Comparison of ENCODE assay signal across 8 cellular contexts in genomic region chr12:124567673-124568373, GRCh38. TPM values are rescaled to one million over a fixed set of nuclear protein-coding genes. Genes with fewer than 3 reads are reported as not detected.
DNase-seq lines count a peak whose midpoint lies in the region; ATAC-seq and TF ChIP-seq lines count a peak whose summit lies in the region.

No MANE protein-coding gene starts in this region.

- TF ChIP-seq CTCF in fibroblast of mammary gland (conservative IDR thresholded peaks at IDR 0.05; ENCODE audit: control insufficient read depth, insufficient read depth, low read depth, low read length) = no peak
- no peak for TF ChIP-seq CTCF in natural killer cell (IDR thresholded peaks at IDR 0.05)

- peaks cover 3% of the 10 kb centered on the region for H3K27me3 Mint-ChIP-seq in activated T-helper 2 cell treated with anti-CD3 and anti-CD28 coated beads, Interferon-gamma antibody, Interleukin-2, Interleukin-4, amounts not matched to agents 10 μg/mL and 5 μg/mL and 100 μg/mL, durations not matched to agents 14 hours and 24 hours and 36 hours (ENCODE audit: low read depth)
- H3K27me3 Mint-ChIP-seq in natural killer cell (ENCODE audit: low read depth in 2 of 2) = no peaks in the 10 kb centered on the region

- peak; percentile 44 for ATAC-seq in GM21619 (IDR thresholded peaks at IDR 0.05; ENCODE audit: unreplicated experiment)
- peak; percentile 66 to 79 (median 77) for ATAC-seq in natural killer cell

- H3K4me3 ChIP-seq in fibroblast of mammary gland (ENCODE audit: control insufficient read depth, low read depth, low read length) = peak overlapping the region; percentile 23

- peak overlapping the region; percentile 78 for H3K4me3 Mint-ChIP-seq in activated T-helper 2 cell treated with anti-CD3 and anti-CD28 coated beads, Interferon-gamma antibody, Interleukin-2, Interleukin-4, amounts not matched to agents 10 μg/mL and 5 μg/mL and 100 μg/mL, durations not matched to agents 14 hours and 24 hours and 36 hours (ENCODE audit: low read depth)
- H3K4me3 Mint-ChIP-seq in natural killer cell = peak overlapping the region; percentile 88

- peaks cover 10% of the 10 kb centered on the region for H3K4me1 Mint-ChIP-seq in activated T-helper 2 cell treated with anti-CD3 and anti-CD28 coated beads, Interferon-gamma antibody, Interleukin-2, Interleukin-4, amounts not matched to agents 10 μg/mL and 5 μg/mL and 100 μg/mL, durations not matched to agents 14 hours and 24 hours and 36 hours (ENCODE audit: low read depth)
- H3K4me1 Mint-ChIP-seq in natural killer cell = peaks cover 5 to 19% of the 10 kb centered on the region in 2 donors

- H3K36me3 Mint-ChIP-seq in activated T-helper 2 cell treated with anti-CD3 and anti-CD28 coated beads, Interferon-gamma antibody, Interleukin-2, Interleukin-4, amounts not matched to agents 10 μg/mL and 5 μg/mL and 100 μg/mL, durations not matched to agents 14 hours and 24 hours and 36 hours (ENCODE audit: low read depth) = no peaks in the 10 kb centered on the region
- no peaks in the 10 kb centered on the region for H3K36me3 Mint-ChIP-seq in natural killer cell

- H3K27ac Mint-ChIP-seq in activated T-helper 2 cell treated with anti-CD3 and anti-CD28 coated beads, Interferon-gamma antibody, Interleukin-2, Interleukin-4, amounts not matched to agents 10 μg/mL and 5 μg/mL and 100 μg/mL, durations not matched to agents 14 hours and 24 hours and 36 hours = peak overlapping the region; percentile 78
- H3K27ac Mint-ChIP-seq in natural killer cell = peak overlapping the region in 1 of 2 donors; percentile 76

- intact Hi-C loops in activated T-helper 2 cell treated with anti-CD3 and anti-CD28 coated beads, Interferon-gamma antibody, Interleukin-2, Interleukin-4, amounts not matched to agents 10 μg/mL and 5 μg/mL and 100 μg/mL, durations not matched to agents 14 hours and 24 hours and 36 hours (cut with micrococcal nuclease) = loop anchor here (1.0 to 10.0 kb wide), 4 partner anchors 115 to 206 kb away; no protein-coding TSS in a partner anchor
- intact Hi-C loops in natural killer cell (cut with micrococcal nuclease) = loop anchor here (2.0 kb wide), 1 partner anchor 143 kb away; no protein-coding TSS in a partner anchor

- DNase-seq in DMS 273 (lab: John Stamatoyannopoulos, UW; ENCODE audit: unreplicated experiment) (peak; percentile 96), KG1 (lab: John Stamatoyannopoulos, UW) (peak; percentile 55), RPMI7951 (ENCODE audit: low read depth) (peak; percentile 95), fibroblast of mammary gland (ENCODE audit: low read depth) (peak; percentile 91), natural killer cell (peak; percentile 57)
- peak; percentile 75 for DNase-seq in activated T-helper 2 cell treated with anti-CD3 and anti-CD28 coated beads, Interferon-gamma antibody, Interleukin-2, Interleukin-4, amounts not matched to agents 10 μg/mL and 5 μg/mL and 100 μg/mL, durations not matched to agents 14 hours and 24 hours and 36 hours (ENCODE audit: low spot score)
- peak; percentile 71 to 84 (median 77) for DNase-seq in stimulated activated naive CD4-positive, alpha-beta T cell (lab: John Stamatoyannopoulos, UW)

- H3K9me3 Mint-ChIP-seq in activated T-helper 2 cell treated with anti-CD3 and anti-CD28 coated beads, Interferon-gamma antibody, Interleukin-2, Interleukin-4, amounts not matched to agents 10 μg/mL and 5 μg/mL and 100 μg/mL, durations not matched to agents 14 hours and 24 hours and 36 hours = no peaks in the 10 kb centered on the region
- no peaks in the 10 kb centered on the region for H3K9me3 Mint-ChIP-seq in natural killer cell

RNA-seq across cellular contexts. Expression of gene NCOR2, which starts 0.4 kb away (rescaled TPM):
- 8.7 and 12.2 TPM in 2 replicates for total RNA-seq in RPMI7951 (2014; rRNA removed; shearing (Covaris generic))
- 109 and 119 TPM in 2 replicates for total RNA-seq in activated T-helper 2 cell treated with anti-CD3 and anti-CD28 coated beads, Interferon-gamma antibody, Interleukin-2, Interleukin-4, amounts not matched to agents 10 μg/mL and 5 μg/mL and 100 μg/mL, durations not matched to agents 14 hours and 24 hours and 36 hours
- total RNA-seq in natural killer cell = 100 to 1,000 TPM; 109 to 126 (median 125) TPM

Comparison
In these comparisons a context has a peak if more than half of its experiments do, and no peak if none do; other contexts are left out.
1. Peak in every context shown above with its lines: DNase-seq, ATAC-seq and H3K4me3 ChIP-seq.